Comparison of ENCODE assay signal across 14 cellular contexts in genomic region chr9:134028575-134029247, GRCh38. TPM values are rescaled to one million over a fixed set of nuclear protein-coding genes. Genes with fewer than 3 reads are reported as not detected.
DNase-seq lines count a peak whose midpoint lies in the region; ATAC-seq and TF ChIP-seq lines count a peak whose summit lies in the region.
"Had no signal": no experiment of that assay in that cellular context is flagged by ENCODE, and none has a peak within 500 bp of the region (broad histone marks: within the 10 kb centered on the region; RNA-seq: fewer than 3 reads in every experiment).

No MANE protein-coding gene starts in this region.

- POLR2A ChIA-PET in RWPE1 (lab: Yijun Ruan, JAX; ENCODE audit: low non-redundant PET) = no interaction called here

- intact Hi-C loops in right lobe of liver (cut with DNase I) = no loop called here
- intact Hi-C loops in sigmoid colon (cut with DNase I) = loop anchor here (10.0 kb wide), 1 partner anchor 616 kb away; the partner anchor contains the start of gene COL5A1

- H3K4me1 Mint-ChIP-seq in central memory CD8-positive, alpha-beta T cell = peaks cover 15% of the 10 kb centered on the region

- peak overlapping the region; percentile 88 for H3K27ac ChIP-seq in RWPE1
- H3K27ac ChIP-seq in right lobe of liver = peak overlapping the region in 2 of 3 donors; percentile 40 to 48
- no peak overlapping the region for H3K27ac ChIP-seq in sigmoid colon
- H3K27ac ChIP-seq: SJSA1 had no signal

- no peak for TF ChIP-seq EP300 in sigmoid colon (IDR thresholded peaks at IDR 0.05)

- 30% methylated on average over 3 of the region's 22 CpGs for WGBS in right lobe of liver (ENCODE audit: insufficient coverage, low coverage, low lambda C conversion rate, missing lambda C conversion rate)
- WGBS in sigmoid colon, 2 donors = 83 to 89% methylated on average over 22 of the region's 22 CpGs

- H3K27me3 ChIP-seq in right lobe of liver (no peaks in the 10 kb centered on the region), sigmoid colon (no peaks in the 10 kb centered on the region)
- H3K27me3 ChIP-seq: SJSA1 had no signal

- no peaks in the 10 kb centered on the region for H3K27me3 Mint-ChIP-seq in central memory CD8-positive, alpha-beta T cell

- DNase-seq in RWPE1 (ENCODE audit: low spot score) (no peak), right lobe of liver (peak in 2 of 3 donors; percentile 73 to 88), sigmoid colon (peak; percentile 57), NOMO-1 (lab: John Stamatoyannopoulos, UW; ENCODE audit: unreplicated experiment in 2 of 2) (no peak), SKM-1 (lab: John Stamatoyannopoulos, UW; ENCODE audit: unreplicated experiment) (no peak), DMS114 treated with DMSO at 0.1 percent for 48 hours (lab: John Stamatoyannopoulos, UW; ENCODE audit: unreplicated experiment) (no peak)
- DNase-seq in central memory CD8-positive, alpha-beta T cell (ENCODE audit: low spot score in 2 of 2) = no peak
- DNase-seq: CD8-positive, alpha-beta T cell; Karpas-422; NCI-H1105 treated with DMSO at 0.1 percent for 48 hours; NCI-H187; NCI-H510A treated with DMSO at 0.1 percent for 48 hours; RPMI8226 had no signal

- peaks cover 0 to 33% (median 14%) of the 10 kb centered on the region in 4 donors for H3K36me3 ChIP-seq in right lobe of liver
- H3K36me3 ChIP-seq in sigmoid colon = peaks cover 12 to 65% (median 16%) of the 10 kb centered on the region in 4 donors

- CTCF ChIA-PET in RWPE1 (lab: Yijun Ruan, JAX) = interaction anchor here (1.5 kb wide), 1 partner anchor 35 kb away, joined by 3 read pairs; no protein-coding TSS in a partner anchor

- no peak for ATAC-seq in central memory CD8-positive, alpha-beta T cell (replicated peaks; ENCODE audit: extremely low read depth, poor library complexity, severe bottlenecking)
- peak; percentile 21 to 57 (median 39) for ATAC-seq in right lobe of liver
- ATAC-seq: CD8-positive, alpha-beta T cell had no signal

- H3K4me1 ChIP-seq in right lobe of liver (peaks cover 0 to 31% (median 9%) of the 10 kb centered on the region in 4 donors), sigmoid colon (peaks cover 0 to 20% (median 11%) of the 10 kb centered on the region in 4 donors)

- H3K4me3 Mint-ChIP-seq in central memory CD8-positive, alpha-beta T cell = peak overlapping the region; percentile 17
- H3K4me3 Mint-ChIP-seq: CD8-positive, alpha-beta T cell had no signal

- TF ChIP-seq CTCF in RWPE1 (conservative IDR thresholded peaks at IDR 0.05; ENCODE audit: low read depth) (no peak), right lobe of liver (IDR thresholded peaks at IDR 0.05) (no peak), sigmoid colon (IDR thresholded peaks at IDR 0.05) (no peak)

- TF ChIP-seq POLR2A in right lobe of liver (IDR thresholded peaks at IDR 0.05) (no peak), sigmoid colon (IDR thresholded peaks at IDR 0.05) (no peak)

- H3K9me3 ChIP-seq in right lobe of liver (no peaks in the 10 kb centered on the region), sigmoid colon (no peaks in the 10 kb centered on the region)
- H3K9me3 ChIP-seq: SJSA1 had no signal

- H3K9me3 Mint-ChIP-seq in central memory CD8-positive, alpha-beta T cell = no peaks in the 10 kb centered on the region
- H3K9me3 Mint-ChIP-seq: CD8-positive, alpha-beta T cell had no signal

- H3K27ac Mint-ChIP-seq in central memory CD8-positive, alpha-beta T cell (ENCODE audit: low read depth) = no peak overlapping the region
- H3K27ac Mint-ChIP-seq: CD8-positive, alpha-beta T cell had no signal

- H3K36me3 Mint-ChIP-seq in central memory CD8-positive, alpha-beta T cell (ENCODE audit: insufficient read depth) = peaks cover 16% of the 10 kb centered on the region

- no peak overlapping the region for H3K4me3 ChIP-seq in right lobe of liver
- no peak overlapping the region for H3K4me3 ChIP-seq in sigmoid colon
- H3K4me3 ChIP-seq: SJSA1 had no signal

RNA-seq across cellular contexts. Expression of gene BRD3OS, which starts 3.4 kb away (rescaled TPM):
- total RNA-seq in right lobe of liver (1 to 10 TPM; 3.2 to 8.1 (median 5.9) TPM), sigmoid colon (10 to 100 TPM; 11.7 to 19.4 (median 12.7) TPM)
- 1 to 10 TPM; 3.9 to 7.8 (median 4.2) TPM for polyA plus RNA-seq in sigmoid colon

RNA-seq across cellular contexts. Expression of gene VAV2, which starts 36.6 kb away (rescaled TPM):
- total RNA-seq in right lobe of liver = 10 to 100 TPM; 30.1 to 44.3 (median 34.9) TPM
- total RNA-seq in sigmoid colon = 1 to 10 TPM; 3.8 to 7.2 (median 6.6) TPM
- 10 to 100 TPM; 14.4 to 23.3 (median 18.5) TPM for polyA plus RNA-seq in sigmoid colon

RNA-seq across cellular contexts. Expression of gene BRD3, which starts 39.1 kb away (rescaled TPM):
- 10 to 100 TPM; 10.7 to 25.4 (median 21.1) TPM for total RNA-seq in right lobe of liver
- 10 to 100 TPM; 21.8 to 34.5 (median 25.7) TPM for total RNA-seq in sigmoid colon
- 10 to 100 TPM in 1 of 3 donors, 1 to 10 TPM in 2; 4.4 to 14.9 (median 5.4) TPM for polyA plus RNA-seq in sigmoid colon

Comparison
In these comparisons a context has a peak if more than half of its experiments do, and no peak if none do; other contexts are left out.
1. DNase-seq: peak in right lobe of liver (2 of 3) and sigmoid colon (single experiment); none in RWPE1 (single experiment), central memory CD8-positive, alpha-beta T cell (0 of 2), NOMO-1 (0 of 2), SKM-1 (single experiment) and DMS114 treated with DMSO at 0.1 percent for 48 hours (single experiment).
2. H3K27ac ChIP-seq: peak in RWPE1 (single experiment) and right lobe of liver (2 of 3); none in sigmoid colon (0 of 4).